In the genomic region with DNA sequence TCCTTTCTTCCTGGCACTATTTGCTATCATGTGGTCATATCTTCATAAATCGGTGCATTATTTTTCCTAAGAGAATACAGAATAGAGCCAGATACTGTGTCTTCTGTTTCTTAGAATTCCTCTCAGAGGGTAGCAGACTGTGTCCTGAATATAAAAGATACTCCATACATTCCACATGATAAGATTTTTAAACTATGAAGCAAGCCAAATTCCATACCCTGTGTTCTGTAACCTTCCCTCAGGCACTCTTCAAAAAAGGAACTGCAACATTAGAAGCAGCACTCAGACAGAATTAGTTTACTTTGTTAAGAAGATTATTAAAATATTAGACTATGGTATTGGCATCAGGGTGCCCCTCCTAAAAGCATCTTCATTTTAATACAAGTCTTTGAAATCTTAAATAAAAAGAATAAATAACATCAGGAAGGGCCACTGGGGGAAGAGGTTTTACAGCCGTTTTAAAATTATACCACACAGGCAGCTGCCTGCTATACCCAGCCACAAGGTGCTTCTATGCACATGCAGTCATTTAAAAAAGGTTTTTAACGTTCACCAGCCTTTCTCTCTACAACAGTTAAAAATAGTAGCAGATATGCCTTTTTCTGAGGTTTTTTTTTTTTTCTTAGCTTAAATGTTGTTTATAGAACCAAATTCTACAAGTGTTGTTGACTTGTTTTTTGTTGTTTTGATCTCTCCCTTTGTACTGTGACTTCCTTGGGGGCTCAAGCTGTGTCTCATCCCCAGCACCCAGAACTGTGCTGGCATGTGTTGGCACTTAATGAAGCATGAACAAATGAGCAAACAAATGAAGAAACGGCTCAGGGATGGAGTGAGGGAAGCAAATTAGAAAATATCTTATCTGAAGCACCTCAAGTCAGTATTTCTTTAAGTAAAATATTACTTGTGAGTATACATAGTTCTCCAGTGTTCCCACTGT, we compare ENCODE assay signal across 15 cellular contexts. TPM values are rescaled to one million over a fixed set of nuclear protein-coding genes. Genes with fewer than 3 reads are reported as not detected.
DNase-seq lines count a peak whose midpoint lies in the region; ATAC-seq and TF ChIP-seq lines count a peak whose summit lies in the region.
"Had no signal": no experiment of that assay in that cellular context is flagged by ENCODE, and none has a peak within 500 bp of the region (broad histone marks: within the 10 kb centered on the region; RNA-seq: fewer than 3 reads in every experiment).

No MANE protein-coding gene starts in this region.

- H3K9me3 Mint-ChIP-seq in CD8-positive, alpha-beta memory T cell = no peaks in the 10 kb centered on the region
- no peaks in the 10 kb centered on the region for H3K9me3 Mint-ChIP-seq in neural progenitor cell
- H3K9me3 Mint-ChIP-seq: activated T-helper 2 cell treated with anti-CD3 and anti-CD28 coated beads, Interferon-gamma antibody, Interleukin-2, Interleukin-4, amounts not matched to agents 10 μg/mL and 5 μg/mL and 100 μg/mL, durations not matched to agents 14 hours and 24 hours and 36 hours had no signal

- POLR2A ChIA-PET in CD8-positive, alpha-beta memory T cell (lab: Charles Lee) = interaction anchor here (0.6 kb wide), 1 partner anchor 83 kb away, joined by 3 read pairs; no protein-coding TSS in a partner anchor
- POLR2A ChIA-PET in PC-3 (lab: Charles Lee; ENCODE audit: unreplicated experiment) = no interaction called here

- H3K9me2 ChIP-seq in PC-3 (replicated peaks; ENCODE audit: low read length) = no peaks in the 10 kb centered on the region
- H3K9me2 ChIP-seq: SK-N-SH had no signal

- H3K4me2 ChIP-seq in PC-3 (ENCODE audit: low read length) (peak overlapping the region; percentile 1; the same call in 1 of the 2 replicates), neural progenitor cell (peak overlapping the region; percentile 42)
- H3K4me2 ChIP-seq: SK-N-SH had no signal

- H3K27ac ChIP-seq in CD8-positive, alpha-beta memory T cell (ENCODE audit: low read depth, low read length) = no peak overlapping the region
- H3K27ac ChIP-seq in PC-3 (ENCODE audit: low read length) (0 out of 2 replicates have a peak overlapping the region, but pooled peaks have one; percentile 92), neural progenitor cell (no peak overlapping the region)

- peaks cover 7% of the 10 kb centered on the region for H3K36me3 ChIP-seq in CD8-positive, alpha-beta memory T cell (ENCODE audit: insufficient read depth, low read length)
- H3K36me3 ChIP-seq in PC-3 (ENCODE audit: low read depth, low read length) (peaks cover 12% of the 10 kb centered on the region; the same call in 1 of the 2 replicates), neural progenitor cell (no peaks in the 10 kb centered on the region)

- peaks cover 4 to 31% (median 10%) of the 10 kb centered on the region in 3 donors for H3K36me3 Mint-ChIP-seq in CD8-positive, alpha-beta memory T cell
- no peaks in the 10 kb centered on the region for H3K36me3 Mint-ChIP-seq in neural progenitor cell

- CTCF ChIA-PET in CD8-positive, alpha-beta memory T cell (lab: Charles Lee) = interaction anchor here (0.8 to 1.2 kb wide), 2 partner anchors 70 to 277 kb away, joined by 3 read pairs; no protein-coding TSS in a partner anchor
- CTCF ChIA-PET in PC-3 (lab: Charles Lee) = no interaction called here

- H3F3A ChIP-seq in PC-3 (ENCODE audit: low read length, unreplicated experiment) = peaks cover 5% of the 10 kb centered on the region
- no peaks in the 10 kb centered on the region for H3F3A ChIP-seq in neural progenitor cell (ENCODE audit: low read depth)

- peak overlapping the region; percentile 27 to 96 (median 76) for H3K27ac Mint-ChIP-seq in CD8-positive, alpha-beta memory T cell
- no peak overlapping the region for H3K27ac Mint-ChIP-seq in neural progenitor cell
- H3K27ac Mint-ChIP-seq: activated T-helper 2 cell treated with anti-CD3 and anti-CD28 coated beads, Interferon-gamma antibody, Interleukin-2, Interleukin-4, amounts not matched to agents 10 μg/mL and 5 μg/mL and 100 μg/mL, durations not matched to agents 14 hours and 24 hours and 36 hours had no signal

- no peak overlapping the region for H3K9ac ChIP-seq in PC-3 (ENCODE audit: low read length)
- no peak overlapping the region for H3K9ac ChIP-seq in neural progenitor cell
- H3K9ac ChIP-seq: SK-N-SH had no signal

- no peaks in the 10 kb centered on the region for H3K79me2 ChIP-seq in PC-3 (ENCODE audit: low read length)
- H3K79me2 ChIP-seq in neural progenitor cell (ENCODE audit: low read depth) = no peaks in the 10 kb centered on the region

- no peaks in the 10 kb centered on the region for H3K27me3 ChIP-seq in CD8-positive, alpha-beta memory T cell (ENCODE audit: insufficient read depth, low read length, poor library complexity, severe bottlenecking)
- H3K27me3 ChIP-seq in PC-3 (ENCODE audit: low read length) (no peaks in the 10 kb centered on the region), neural progenitor cell (no peaks in the 10 kb centered on the region)

- ATAC-seq in PC-3 (no peak; the same call in 1 of the 2 replicates), HG02970 (IDR thresholded peaks at IDR 0.05; ENCODE audit: low FRiP score, unreplicated experiment) (no peak)
- ATAC-seq: left ventricle myocardium superior had no signal

- DNase-seq in CD8-positive, alpha-beta memory T cell = no peak
- peak; percentile 22 for DNase-seq in PC-3
- peak; percentile 14 for DNase-seq in amniotic stem cell (lab: John Stamatoyannopoulos, UW)
- DNase-seq in neural progenitor cell (ENCODE audit: low spot score) = peak; percentile 43
- no peak for DNase-seq in NCI-H446 treated with DMSO at 0.1 percent for 48 hours (lab: John Stamatoyannopoulos, UW)
- DNase-seq in GM19240 (ENCODE audit: insufficient read length, low spot score) = no peak
- DNase-seq in LoVo (ENCODE audit: low spot score) = no peak
- DNase-seq: activated CD4-positive, alpha-beta T cell treated with anti-CD3 and anti-CD28 coated beads, Interleukin-2, amount 50 U/mL, for 48 hours; amygdala; left ventricle myocardium superior; NCI-H446; SK-N-SH; stimulated activated CD4-positive, alpha-beta T cell treated with anti-CD3 and anti-CD28 coated beads, Interleukin-15, amount 100 ng/mL, for 24 hours had no signal

- no peaks in the 10 kb centered on the region for H3K27me3 Mint-ChIP-seq in CD8-positive, alpha-beta memory T cell
- H3K27me3 Mint-ChIP-seq in neural progenitor cell (ENCODE audit: insufficient read depth, low read depth) = peaks cover 2% of the 10 kb centered on the region

- peaks cover 84 to 95% (median 86%) of the 10 kb centered on the region in 3 donors for H3K4me1 Mint-ChIP-seq in CD8-positive, alpha-beta memory T cell
- peaks cover 5% of the 10 kb centered on the region for H3K4me1 Mint-ChIP-seq in neural progenitor cell

- peak overlapping the region in 4 of 7 donors; percentile 0 to 30 (median 18) for H3K4me3 Mint-ChIP-seq in CD8-positive, alpha-beta memory T cell
- H3K4me3 Mint-ChIP-seq in neural progenitor cell = no peak overlapping the region

- H3K4me1 ChIP-seq in CD8-positive, alpha-beta memory T cell (ENCODE audit: insufficient read depth, low read length) = peaks cover 42% of the 10 kb centered on the region
- H3K4me1 ChIP-seq in PC-3 (ENCODE audit: insufficient read depth, low read length) (peaks cover 59% of the 10 kb centered on the region), neural progenitor cell (peaks cover 37% of the 10 kb centered on the region)

- TF ChIP-seq CTCF in PC-3 (conservative IDR thresholded peaks at IDR 0.05; ENCODE audit: low read depth, low read length) (no peak), neural progenitor cell (IDR thresholded peaks at IDR 0.05) (no peak)

- H2AFZ ChIP-seq in PC-3 (ENCODE audit: low read length) (no peak overlapping the region), neural progenitor cell (replicated peaks) (no peak overlapping the region)

- BruUV-seq in PC-3 (replicated peaks; lab: Mats Ljungman, UMichigan) = no TSS peak

- no peaks in the 10 kb centered on the region for H4K20me1 ChIP-seq in PC-3 (ENCODE audit: low read length)
- H4K20me1 ChIP-seq in neural progenitor cell (ENCODE audit: low read depth) = no peaks in the 10 kb centered on the region

- H3K9me3 ChIP-seq in CD8-positive, alpha-beta memory T cell (ENCODE audit: low read length) = no peaks in the 10 kb centered on the region
- H3K9me3 ChIP-seq in PC-3 (ENCODE audit: low read length) (no peaks in the 10 kb centered on the region), neural progenitor cell (ENCODE audit: low read depth) (no peaks in the 10 kb centered on the region)
- H3K9me3 ChIP-seq: SK-N-SH had no signal

- intact Hi-C loops in PC-3 (cut with micrococcal nuclease) = loop anchor here (5.0 kb wide), 1 partner anchor 47 kb away; no protein-coding TSS in a partner anchor

- H3K4me3 ChIP-seq in CD8-positive, alpha-beta memory T cell (ENCODE audit: low read length) = no peak overlapping the region
- H3K4me3 ChIP-seq in PC-3 (ENCODE audit: low read length) = no peak overlapping the region
- no peak overlapping the region for H3K4me3 ChIP-seq in neural progenitor cell

RNA-seq across cellular contexts. Expression of a gene that starts 54.7 kb away (rescaled TPM):
- under 1 TPM; 0.20 to 0.22 TPM for total RNA-seq in CD8-positive, alpha-beta memory T cell
- not detected for polyA plus RNA-seq in CD8-positive, alpha-beta memory T cell
- total RNA-seq in PC-3 (2014; rRNA removed) (0.55 TPM in 1 of 2 replicates, not detected in the other), neural progenitor cell (ENCODE audit: low replicate concordance) (0.31 TPM in 1 of 2 replicates, not detected in the other)
- total RNA-seq: activated T-helper 2 cell treated with anti-CD3 and anti-CD28 coated beads, Interferon-gamma antibody, Interleukin-2, Interleukin-4, amounts not matched to agents 10 μg/mL and 5 μg/mL and 100 μg/mL, durations not matched to agents 14 hours and 24 hours and 36 hours had no signal

Comparison
In these comparisons a context has a peak if more than half of its experiments do, and no peak if none do; other contexts are left out.
1. DNase-seq: peak in PC-3 (single experiment), amniotic stem cell (single experiment) and neural progenitor cell (single experiment); none in CD8-positive, alpha-beta memory T cell (0 of 5), NCI-H446 treated with DMSO at 0.1 percent for 48 hours (single experiment), GM19240 (single experiment) and LoVo (single experiment).